18 cellular contexts compared by ENCODE assay signal in genomic region chr22:40680819-40681183, GRCh38. TPM values are rescaled to one million over a fixed set of nuclear protein-coding genes. Genes with fewer than 3 reads are reported as not detected.
DNase-seq lines count a peak whose midpoint lies in the region; ATAC-seq, FAIRE-seq and TF ChIP-seq lines count a peak whose summit lies in the region.
"Had no signal": no experiment of that assay in that cellular context is flagged by ENCODE, and none has a peak within 500 bp of the region (broad histone marks: within the 10 kb centered on the region; RNA-seq: fewer than 3 reads in every experiment).

No MANE protein-coding gene starts in this region.

- no peak for DNase-seq in WERI-Rb-1
- DNase-seq in H1 (ENCODE audit: low read depth in 1 of 2, low spot score in 2 of 2), result no peak
- DNase-seq in mesendoderm, result no peak
- DNase-seq in smooth muscle cell (lab: John Stamatoyannopoulos, UW; ENCODE audit: unreplicated experiment), result no peak
- DNase-seq in activated CD4-positive, alpha-beta T cell treated with anti-CD3 and anti-CD28 coated beads, Interleukin-2, amount 50 U/mL, for 1 hour, result no peak
- DNase-seq in activated CD4-positive, alpha-beta T cell treated with anti-CD3 and anti-CD28 coated beads, Interleukin-2, amount 50 U/mL, for 4 hours, result no peak
- DNase-seq in GM23248, result no peak
- DNase-seq: H9, NCI-H1092 treated with DMSO at 0.1 percent for 48 hours, NCI-H146, NCI-H2081, Peyer's patch had no signal

- H3K27ac ChIP-seq in WERI-Rb-1 (peak overlapping the region; percentile 49), H1 (ENCODE audit: low read depth, low read length) (no peak overlapping the region), mesendoderm (ENCODE audit: low read depth, low read length) (no peak overlapping the region), smooth muscle cell (ENCODE audit: low read depth) (peak overlapping the region; percentile 92), GM23248 (no peak overlapping the region)
- H3K27ac ChIP-seq: Peyer's patch, SJSA1 had no signal

- no peak for TF ChIP-seq EP300 in H1 (IDR thresholded peaks at IDR 0.05; ENCODE audit: borderline replicate concordance in 1 of 2, low read depth in 2 of 2, low read length in 2 of 2)

- peak overlapping the region; percentile 29 for H4K91ac ChIP-seq in H1 (replicated peaks; ENCODE audit: insufficient read length, low read length)

- POLR2A ChIA-PET in H1 (lab: Charles Lee; ENCODE audit: partially characterized antibody), result no interaction called here

- H3K79me1 ChIP-seq in H1 (ENCODE audit: low read depth, low read length), result no peaks in the 10 kb centered on the region
- no peaks in the 10 kb centered on the region for H3K79me1 ChIP-seq in mesendoderm (ENCODE audit: low read length)

- CTCF ChIA-PET in H1 (lab: Charles Lee; ENCODE audit: partially characterized antibody), result interaction anchor here (0.6 to 2.4 kb wide), 8 partner anchors 12 to 239 kb away, joined by 3 to 9 read pairs (median 3); no protein-coding TSS in a partner anchor

- H3K9ac ChIP-seq in H1 (replicated peaks in 1 of 4; ENCODE audit: extremely low read depth in 1 of 4, low read depth in 3 of 4, low read length in 3 of 4), result no peak overlapping the region
- H3K9ac ChIP-seq in mesendoderm (ENCODE audit: low read length), result no peak overlapping the region
- no peak overlapping the region for H3K9ac ChIP-seq in smooth muscle cell (ENCODE audit: low read depth)
- H3K9ac ChIP-seq in GM23248, result no peak overlapping the region

- TF ChIP-seq RAD21 in H1 (IDR thresholded peaks at IDR 0.05 in 1 of 2, conservative IDR thresholded peaks at IDR 0.05 in 1 of 2; ENCODE audit: low read depth in 2 of 2, low read length in 2 of 2), result no peak

- H2BK12ac ChIP-seq in H1 (ENCODE audit: low read depth, low read length), result peak overlapping the region; percentile 94

- H3K23me2 ChIP-seq in H1 (ENCODE audit: low read depth, low read length), result peaks cover 7% of the 10 kb centered on the region; the same call in 1 of the 2 replicates

- H3K27me3 ChIP-seq in WERI-Rb-1 (ENCODE audit: insufficient read depth, low read depth, severe bottlenecking), result no peaks in the 10 kb centered on the region
- no peaks in the 10 kb centered on the region for H3K27me3 ChIP-seq in H1 (replicated peaks in 1 of 4; ENCODE audit: control insufficient read depth in 3 of 4, extremely low read depth in 1 of 4, insufficient read depth in 3 of 4, low read length in 3 of 4)
- H3K27me3 ChIP-seq in mesendoderm (ENCODE audit: insufficient read depth, low read length, poor library complexity), result no peaks in the 10 kb centered on the region
- H3K27me3 ChIP-seq in smooth muscle cell (ENCODE audit: low read depth), result no peaks in the 10 kb centered on the region
- H3K27me3 ChIP-seq in GM23248 (replicated peaks; ENCODE audit: insufficient read depth), result no peaks in the 10 kb centered on the region
- H3K27me3 ChIP-seq: SJSA1 had no signal

- no peaks in the 10 kb centered on the region for H3K9me2 ChIP-seq in GM23248 (ENCODE audit: insufficient read depth)

- peak overlapping the region; percentile 20 for H2BK15ac ChIP-seq in H1 (ENCODE audit: low read length)
- no peak overlapping the region for H2BK15ac ChIP-seq in mesendoderm (replicated peaks; ENCODE audit: low read depth)

- no peaks in the 10 kb centered on the region for H3K79me2 ChIP-seq in H1 (ENCODE audit: control insufficient read depth in 1 of 2, insufficient read depth in 2 of 2, low read length in 2 of 2)
- H3K79me2 ChIP-seq in mesendoderm (ENCODE audit: control insufficient read depth, insufficient read depth, low read length), result no peaks in the 10 kb centered on the region
- no peaks in the 10 kb centered on the region for H3K79me2 ChIP-seq in smooth muscle cell (ENCODE audit: low read depth)
- H3K79me2 ChIP-seq in GM23248 (ENCODE audit: insufficient read depth), result no peaks in the 10 kb centered on the region

- H2AFZ ChIP-seq in H1 (ENCODE audit: low read length) (no peak overlapping the region), smooth muscle cell (ENCODE audit: low read depth) (no peak overlapping the region), GM23248 (no peak overlapping the region)

- in situ Hi-C loops in GM23248 (cut with MboI), result no loop called here

- no peaks in the 10 kb centered on the region for H3K9me3 ChIP-seq in WERI-Rb-1 (ENCODE audit: severe bottlenecking)
- H3K9me3 ChIP-seq in H1 (ENCODE audit: insufficient read depth in 2 of 2, low read depth in 1 of 2, low read length in 1 of 2), result no peaks in the 10 kb centered on the region
- H3K9me3 ChIP-seq in smooth muscle cell (replicated peaks; ENCODE audit: low read depth), result no peaks in the 10 kb centered on the region
- H3K9me3 ChIP-seq in GM23248 (ENCODE audit: low read depth), result no peaks in the 10 kb centered on the region
- H3K9me3 ChIP-seq: Peyer's patch, SJSA1 had no signal

- 95% methylated on average over 15 of the region's 15 CpGs; no CpG with 5 or more reads in 1 of the 2 experiments for WGBS in H1 (ENCODE audit: extremely low coverage in 1 of 2, insufficient coverage in 1 of 2, insufficient read length in 1 of 2, insufficient replicate concordance in 2 of 2, low coverage in 1 of 2, low lambda C conversion rate in 2 of 2, missing lambda C conversion rate in 1 of 2), 2 experiments
- no CpG with 5 or more reads among the region's 15 CpGs for WGBS in mesendoderm (ENCODE audit: extremely low coverage, insufficient coverage, low lambda C conversion rate)
- 86% methylated on average over 15 of the region's 15 CpGs for WGBS in smooth muscle cell (ENCODE audit: low lambda C conversion rate)
- WGBS in GM23248 (ENCODE audit: low coverage in 1 of 2, low lambda C conversion rate in 2 of 2, missing lambda C conversion rate in 2 of 2), 2 experiments, result 92% methylated on average over 15 of the region's 15 CpGs

- H3K18ac ChIP-seq in H1 (ENCODE audit: extremely low read depth, low read length) (no peak overlapping the region), mesendoderm (ENCODE audit: low read length) (no peak overlapping the region)

- H4K20me1 ChIP-seq in H1 (replicated peaks in 1 of 2; ENCODE audit: control insufficient read depth in 1 of 2, insufficient read depth in 2 of 2, low read length in 2 of 2) (no peaks in the 10 kb centered on the region), smooth muscle cell (ENCODE audit: low read depth) (no peaks in the 10 kb centered on the region), GM23248 (ENCODE audit: insufficient read depth) (no peaks in the 10 kb centered on the region)

- ATAC-seq in GM21619 (IDR thresholded peaks at IDR 0.05; ENCODE audit: unreplicated experiment), result no peak
- ATAC-seq: K562 had no signal

- no peak overlapping the region for H3K14ac ChIP-seq in H1 (ENCODE audit: insufficient read length)

- H3K36me3 ChIP-seq in WERI-Rb-1 (no peaks in the 10 kb centered on the region), H1 (ENCODE audit: control insufficient read depth in 2 of 4, insufficient read depth in 4 of 4, low read length in 3 of 4) (no peaks in the 10 kb centered on the region), mesendoderm (ENCODE audit: control insufficient read depth, insufficient read depth, low read length) (no peaks in the 10 kb centered on the region), smooth muscle cell (ENCODE audit: low read depth) (no peaks in the 10 kb centered on the region), GM23248 (ENCODE audit: low read depth) (no peaks in the 10 kb centered on the region)
- H3K36me3 ChIP-seq: Peyer's patch, SJSA1 had no signal

- H4K8ac ChIP-seq in H1 (ENCODE audit: extremely low read depth, insufficient read depth, low read length) (no peak overlapping the region; the same call in 1 of the 2 replicates), mesendoderm (ENCODE audit: low read depth, low read length) (no peak overlapping the region)

- no peak overlapping the region for H2BK120ac ChIP-seq in H1 (replicated peaks; ENCODE audit: low read depth, low read length)
- no peak overlapping the region for H2BK120ac ChIP-seq in mesendoderm (ENCODE audit: low read depth, low read length)

- H3K56ac ChIP-seq in H1 (replicated peaks; ENCODE audit: insufficient read length, low read depth, low read length) (no peak overlapping the region), mesendoderm (ENCODE audit: low read length) (peak overlapping the region; percentile 9)

- H2BK5ac ChIP-seq in H1 (ENCODE audit: low read depth, low read length) (no peak overlapping the region), mesendoderm (ENCODE audit: low read length) (no peak overlapping the region)

- H3F3A ChIP-seq in smooth muscle cell (ENCODE audit: low read depth), result peaks cover 23% of the 10 kb centered on the region
- H3F3A ChIP-seq in GM23248 (ENCODE audit: insufficient read depth), result no peaks in the 10 kb centered on the region

- H2BK20ac ChIP-seq in H1 (ENCODE audit: low read length), result peak overlapping the region; percentile 52; the same call in 1 of the 2 replicates

- H3K4me1 ChIP-seq in H1 (replicated peaks in 1 of 4; ENCODE audit: control insufficient read depth in 3 of 4, insufficient read depth in 4 of 4, low read length in 3 of 4) (peaks cover 8 to 39% (median 23%) of the 10 kb centered on the region in 4 experiments), mesendoderm (ENCODE audit: control insufficient read depth, low read depth, low read length) (peaks cover 6% of the 10 kb centered on the region), smooth muscle cell (ENCODE audit: low read depth) (peaks cover 46% of the 10 kb centered on the region), GM23248 (ENCODE audit: insufficient read depth) (peaks cover 19% of the 10 kb centered on the region)

- H3K23ac ChIP-seq in H1 (ENCODE audit: insufficient read length) (no peak overlapping the region), mesendoderm (ENCODE audit: low read length) (peak overlapping the region; percentile 48)

- H2AK5ac ChIP-seq in H1 (ENCODE audit: low read depth, low read length), result peak overlapping the region; percentile 11; the same call in 1 of the 2 replicates
- H2AK5ac ChIP-seq in mesendoderm (ENCODE audit: low read length), result no peak overlapping the region

- no peak for FAIRE-seq in H1 (lab: Jason Lieb, UNC)
- FAIRE-seq: D721Med, K562 had no signal

- TF ChIP-seq CTCF in WERI-Rb-1 (IDR thresholded peaks at IDR 0.05; ENCODE audit: low read depth, low read length), result no peak
- TF ChIP-seq CTCF in H1 (IDR thresholded peaks at IDR 0.05; ENCODE audit: control extremely low read depth in 1 of 3, insufficient read depth in 1 of 3, low read depth in 1 of 3, low read length in 3 of 3), result no peak
- no peak for TF ChIP-seq CTCF in smooth muscle cell (IDR thresholded peaks at IDR 0.05; ENCODE audit: borderline replicate concordance, insufficient read depth, poor library complexity, severe bottlenecking)

- peak overlapping the region; percentile 26; the same call in 1 of the 2 replicates for H3K4me3 ChIP-seq in WERI-Rb-1 (ENCODE audit: low read depth, low read length)
- H3K4me3 ChIP-seq in H1 (ENCODE audit: extremely low read depth in 1 of 4, insufficient read depth in 2 of 4, low read depth in 3 of 4, low read length in 4 of 4), result no peak overlapping the region
- no peak overlapping the region for H3K4me3 ChIP-seq in mesendoderm (ENCODE audit: low read length)
- peak overlapping the region; percentile 39 for H3K4me3 ChIP-seq in smooth muscle cell
- H3K4me3 ChIP-seq in GM23248, result no peak overlapping the region
- H3K4me3 ChIP-seq: K562, Peyer's patch, SJSA1 had no signal

- H4K5ac ChIP-seq in H1 (ENCODE audit: insufficient read length, low read depth, low read length) (no peak overlapping the region), mesendoderm (ENCODE audit: low read length) (no peak overlapping the region)

- TF ChIP-seq POLR2A in H1 (IDR thresholded peaks at IDR 0.05; ENCODE audit: control extremely low read depth in 1 of 2, low read depth in 2 of 2, low read length in 2 of 2), result no peak

- H3K4ac ChIP-seq in H1 (replicated peaks; ENCODE audit: insufficient read length, low read depth, low read length), result no peak overlapping the region
- H3K4ac ChIP-seq in mesendoderm (ENCODE audit: low read depth, low read length), result no peak overlapping the region

- no peak overlapping the region for H3K4me2 ChIP-seq in H1 (ENCODE audit: insufficient read depth in 1 of 2, low read depth in 2 of 2, low read length in 2 of 2)
- H3K4me2 ChIP-seq in mesendoderm (ENCODE audit: low read length), result no peak overlapping the region
- H3K4me2 ChIP-seq in smooth muscle cell, result peak overlapping the region; percentile 81
- no peak overlapping the region for H3K4me2 ChIP-seq in GM23248 (ENCODE audit: unreplicated experiment)

RNA-seq across cellular contexts. Expression of gene MCHR1, which starts 1.5 kb away (rescaled TPM):
- total RNA-seq in H1 (2021; fragmentation: NEBNext Ultra II Directional; extraction: Animal tissue kit (Norgen Biotek cat#: 25700)), result 0.91 and 1.3 TPM in 2 replicates
- polyA plus RNA-seq in H1 (2011; rRNA removed) (4.6 and 7.6 TPM in 2 replicates), smooth muscle cell (12.8 and 18.9 TPM in 2 replicates), GM23248 (2016; fragmentation: Nextera tagmentation; extraction: Ambion mirVana) (0.11 and 0.32 TPM in 2 replicates)
- 3.5 TPM for polyA plus RNA-seq in H1 (2011; cell fraction: cytosol; rRNA removed)
- 3.8 TPM for polyA plus RNA-seq in H1 (2011; cell fraction: nucleus; rRNA removed)
- polyA plus RNA-seq in H1 (2012, experiment 1 of 2), result 1.8 to 3.7 TPM (median 2.5 TPM) in 4 replicates
- polyA plus RNA-seq in H1 (2012, experiment 2 of 2), result 2.9 TPM
- 1.4 TPM for polyA plus RNA-seq in H1 (2013, experiment 1 of 2)
- 1.6 TPM for polyA plus RNA-seq in H1 (2013, experiment 2 of 2)
- 11.0 and 14.1 TPM in 2 replicates for polyA minus RNA-seq in H1 (2011; rRNA and poly(A)+ RNA removed)
- 2.1 TPM for polyA minus RNA-seq in H1 (2011; cell fraction: cytosol; rRNA and poly(A)+ RNA removed)
- 2.4 TPM for polyA minus RNA-seq in H1 (2011; cell fraction: nucleus; rRNA and poly(A)+ RNA removed)
- 1.4 TPM for polyA plus RNA-seq in mesendoderm (2013, experiment 1 of 2)
- 1.2 TPM for polyA plus RNA-seq in mesendoderm (2013, experiment 2 of 2)
- 11.8 and 24.6 TPM in 2 replicates for total RNA-seq in smooth muscle cell
- 0.65 TPM in 1 of 2 replicates, not detected in the other for total RNA-seq in GM23248 (2014; rRNA removed; shearing (Covaris generic))
- total RNA-seq: A673, K562, NCI-H460, Peyer's patch, SJSA1 had no signal

RNA-seq across cellular contexts. Expression of gene MRTFA, which starts 44.3 kb away (rescaled TPM):
- 37.9 and 43.1 TPM in 2 replicates for total RNA-seq in H1 (2021; fragmentation: NEBNext Ultra II Directional; extraction: Animal tissue kit (Norgen Biotek cat#: 25700))
- polyA plus RNA-seq in H1 (2011; rRNA removed) (5.4 and 12.8 TPM in 2 replicates), smooth muscle cell (25.5 and 44.3 TPM in 2 replicates), GM23248 (2016; fragmentation: Nextera tagmentation; extraction: Ambion mirVana) (24.0 and 24.2 TPM in 2 replicates)
- 5.5 TPM for polyA plus RNA-seq in H1 (2011; cell fraction: cytosol; rRNA removed)
- 16.9 TPM for polyA plus RNA-seq in H1 (2011; cell fraction: nucleus; rRNA removed)
- 22.7 to 30.5 TPM (median 26.3 TPM) in 4 replicates for polyA plus RNA-seq in H1 (2012, experiment 1 of 2)
- polyA plus RNA-seq in H1 (2012, experiment 2 of 2), result 26.8 TPM
- 14.4 TPM for polyA plus RNA-seq in H1 (2013, experiment 1 of 2)
- polyA plus RNA-seq in H1 (2013, experiment 2 of 2), result 14.6 TPM
- polyA minus RNA-seq in H1 (2011; rRNA and poly(A)+ RNA removed), result 15.0 and 32.6 TPM in 2 replicates
- 37.5 TPM for polyA minus RNA-seq in H1 (2011; cell fraction: cytosol; rRNA and poly(A)+ RNA removed)
- 41.3 TPM for polyA minus RNA-seq in H1 (2011; cell fraction: nucleus; rRNA and poly(A)+ RNA removed)
- polyA plus RNA-seq in mesendoderm (2013, experiment 1 of 2), result 12.2 TPM
- polyA plus RNA-seq in mesendoderm (2013, experiment 2 of 2), result 11.8 TPM
- total RNA-seq in smooth muscle cell, result 34.1 and 41.7 TPM in 2 replicates
- total RNA-seq in GM23248 (2014; rRNA removed; shearing (Covaris generic)), result 49.2 and 59.2 TPM in 2 replicates

Comparison
In these comparisons a context has a peak if more than half of its experiments do, and no peak if none do; other contexts are left out.
1. H3K27ac ChIP-seq: peak in WERI-Rb-1 (single experiment) and smooth muscle cell (single experiment); none in H1 (single experiment), mesendoderm (single experiment) and GM23248 (single experiment).
2. H3K4me3 ChIP-seq: peak in WERI-Rb-1 (single experiment) and smooth muscle cell (single experiment); none in H1 (0 of 4), mesendoderm (single experiment) and GM23248 (single experiment).